18 cellular contexts compared by ENCODE assay signal in the genomic region with DNA sequence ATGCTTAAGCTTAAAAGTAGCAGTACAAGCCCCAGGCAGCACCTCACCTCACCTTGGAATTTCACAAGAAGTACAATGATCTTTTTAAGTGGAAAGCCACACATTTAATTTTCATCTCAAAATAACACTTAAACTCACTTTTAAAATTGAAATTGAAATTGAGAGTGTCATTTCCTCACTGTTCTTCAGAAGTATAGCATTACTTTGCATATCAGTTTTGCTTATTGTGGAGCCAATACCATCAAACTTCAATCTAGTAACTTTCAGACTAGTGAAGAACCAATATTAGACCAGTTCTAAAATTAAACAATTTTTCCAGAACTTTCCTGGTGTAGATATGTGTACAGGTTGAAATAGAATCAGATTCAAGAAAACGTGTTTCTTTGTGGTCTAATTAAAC.
"Had no signal": no experiment of that assay in that cellular context is flagged by ENCODE, and none has a peak within 500 bp of the region (broad histone marks: within the 10 kb centered on the region; RNA-seq: fewer than 3 reads in every experiment).

No MANE protein-coding gene starts in this region.

- DNase-seq: activated CD4-positive, alpha-beta T cell treated with anti-CD3 and anti-CD28 coated beads for 1 hour; activated CD8-positive, alpha-beta memory T cell treated with anti-CD3 and anti-CD28 coated beads for 24 hours; activated CD8-positive, alpha-beta memory T cell treated with anti-CD3 and anti-CD28 coated beads, Interleukin-2, amount 50 U/mL, for 48 hours; activated gamma-delta T cell; activated T-cell treated with anti-CD3 and anti-CD28 coated beads, Interleukin-2, amount 50 U/mL, for 72 hours; adrenal gland; effector CD8-positive, alpha-beta T cell; esophagus squamous epithelium; heart right ventricle; left ventricle myocardium superior; retina; spleen; stimulated activated CD4-positive, alpha-beta T cell treated with anti-CD3 and anti-CD28 coated beads, Interleukin-4, amount 100 ng/mL, for 4 hours; stimulated activated naive CD4-positive, alpha-beta T cell; thyroid gland; WERI-Rb-1 had no signal

- ATAC-seq: activated naive CD4-positive, alpha-beta T cell treated with anti-CD3 and anti-CD28 coated beads, Interleukin-2, amount 50 U/mL, for 72 hours; activated T-cell treated with anti-CD3 and anti-CD28 coated beads, Interleukin-2, amount 50 U/mL, for 72 hours; heart right ventricle; left ventricle myocardium superior had no signal

- H3K27ac ChIP-seq: adrenal gland, breast epithelium, esophagus squamous epithelium, heart right ventricle, spleen, thyroid gland, WERI-Rb-1 had no signal

- H3K4me3 ChIP-seq: adrenal gland, breast epithelium, esophagus squamous epithelium, heart right ventricle, spleen, thyroid gland had no signal

- H3K27me3 ChIP-seq: adrenal gland, breast epithelium, esophagus squamous epithelium, heart right ventricle, spleen, thyroid gland had no signal

- H3K4me1 ChIP-seq: adrenal gland, breast epithelium, esophagus squamous epithelium, heart right ventricle, spleen, thyroid gland had no signal

- H3K36me3 ChIP-seq: adrenal gland, breast epithelium, esophagus squamous epithelium, heart right ventricle, spleen, thyroid gland, WERI-Rb-1 had no signal

- H3K9me3 ChIP-seq: adrenal gland, breast epithelium, esophagus squamous epithelium, heart right ventricle, spleen, thyroid gland had no signal
